ENCODE assay signal across 10 cellular contexts in genomic region chr11:102760355-102761035, GRCh38. TPM values are rescaled to one million over a fixed set of nuclear protein-coding genes. Genes with fewer than 3 reads are reported as not detected.
DNase-seq lines count a peak whose midpoint lies in the region; ATAC-seq, FAIRE-seq and TF ChIP-seq lines count a peak whose summit lies in the region.
"Had no signal": no experiment of that assay in that cellular context is flagged by ENCODE, and none has a peak within 500 bp of the region (broad histone marks: within the 10 kb centered on the region; RNA-seq: fewer than 3 reads in every experiment).

No MANE protein-coding gene starts in this region.

- TF ChIP-seq CTCF in A549 (IDR thresholded peaks at IDR 0.05): no peak
- TF ChIP-seq CTCF in gastroesophageal sphincter (IDR thresholded peaks at IDR 0.05): no peak

- H3K4me3 ChIP-seq in A549: no peak overlapping the region
- no peak overlapping the region for H3K4me3 ChIP-seq in gastroesophageal sphincter
- H3K4me3 ChIP-seq: neural progenitor cell had no signal

- 42% methylated on average over 4 of the region's 4 CpGs for WGBS in A549 (ENCODE audit: missing lambda C conversion rate)
- 35 to 51% methylated on average over 4 of the region's 4 CpGs for WGBS in gastroesophageal sphincter (ENCODE audit: low coverage in 1 of 2), 2 donors

- peak; percentile 18 to 55 for DNase-seq in A549 (ENCODE audit: low read depth in 1 of 2, low spot score in 1 of 2)
- DNase-seq in HCEC 1CT: peak; percentile 98
- DNase-seq in SW480 (ENCODE audit: low spot score): peak; percentile 44
- no peak for DNase-seq in GM12892 (ENCODE audit: insufficient read length)
- no peak for DNase-seq in COLO668 (lab: John Stamatoyannopoulos, UW; ENCODE audit: unreplicated experiment)
- DNase-seq in NCI-H2171 treated with DMSO at 0.1 percent for 48 hours (lab: John Stamatoyannopoulos, UW): no peak
- DNase-seq in globus pallidus (ENCODE audit: low spot score): no peak
- DNase-seq: stimulated activated naive CD4-positive, alpha-beta T cell treated with Interleukin-2 at 50 U/mL for 16 hours had no signal

- POLR2A ChIA-PET in A549 (lab: Yijun Ruan, JAX): interaction anchor here (0.6 kb wide), 1 partner anchor 20 kb away, joined by 3 read pairs; no protein-coding TSS in a partner anchor

- H3K4me2 ChIP-seq in A549: peak overlapping the region; percentile 64
- H3K4me2 ChIP-seq: neural progenitor cell had no signal

- H3K27ac ChIP-seq in A549: peak overlapping the region; percentile 42 to 73; a peak in 5 of 6 replicates
- H3K27ac ChIP-seq in gastroesophageal sphincter: no peak overlapping the region
- H3K27ac ChIP-seq: neural progenitor cell had no signal

- TF ChIP-seq EP300 in A549 (IDR thresholded peaks at IDR 0.05) (peak; percentile 53 to 56; a peak in 2 of 5 replicates), gastroesophageal sphincter (IDR thresholded peaks at IDR 0.05) (no peak)

- H3K4me1 ChIP-seq in A549: peaks cover 52% of the 10 kb centered on the region
- no peaks in the 10 kb centered on the region for H3K4me1 ChIP-seq in gastroesophageal sphincter

- no peaks in the 10 kb centered on the region for H3K27me3 ChIP-seq in gastroesophageal sphincter
- H3K27me3 ChIP-seq: neural progenitor cell had no signal

- no peak for TF ChIP-seq POLR2A in A549 (IDR thresholded peaks at IDR 0.05; ENCODE audit: low read length)
- no peak for TF ChIP-seq POLR2A in gastroesophageal sphincter (IDR thresholded peaks at IDR 0.05)
- no peak for TF ChIP-seq POLR2A in GM12892 (IDR thresholded peaks at IDR 0.05; ENCODE audit: low read depth, low read length)

- peak in 1 of 2 experiments; percentile 77; a peak in 3 of 6 replicates for ATAC-seq in A549
- peak; percentile 82 for ATAC-seq in gastroesophageal sphincter

- H3K36me3 ChIP-seq in gastroesophageal sphincter: no peaks in the 10 kb centered on the region
- H3K36me3 ChIP-seq: neural progenitor cell had no signal

- FAIRE-seq in A549 (lab: Jason Lieb, UNC) (no peak), GM12892 (lab: Jason Lieb, UNC) (no peak)

- TF ChIP-seq RAD21 in A549 (conservative IDR thresholded peaks at IDR 0.05 in 1 of 2, IDR thresholded peaks at IDR 0.05 in 1 of 2): no peak

- H3K9me3 ChIP-seq in A549: no peaks in the 10 kb centered on the region
- H3K9me3 ChIP-seq in gastroesophageal sphincter: no peaks in the 10 kb centered on the region

- CTCF ChIA-PET in A549 (lab: Yijun Ruan, JAX): interaction anchor here (0.6 to 1.1 kb wide), 3 partner anchors 10 to 180 kb away, joined by 3 to 5 read pairs (median 4); partner anchors contain the start of gene MMP1

TF ChIP-seq in A549, 52 proteins besides CTCF, POLR2A, EP300 and RAD21:
- peak; percentile 42 to 67; a peak in 2 of 5 replicates for TF ChIP-seq JUN (IDR thresholded peaks at IDR 0.05)
- peak; percentile 83 for TF ChIP-seq GATA3 (IDR thresholded peaks at IDR 0.05; ENCODE audit: borderline replicate concordance)
- TF ChIP-seq EHF (CRISPR knock-in tag; IDR thresholded peaks at IDR 0.05): no peak
- TF ChIP-seq KDM5A (IDR thresholded peaks at IDR 0.05): no peak
- no peak for TF ChIP-seq HOXB13 (CRISPR knock-in tag; IDR thresholded peaks at IDR 0.05; ENCODE audit: low read depth)
- no peak for TF ChIP-seq EHMT2 (IDR thresholded peaks at IDR 0.05; ENCODE audit: low read depth)
- TF ChIP-seq TFCP2L1 (CRISPR knock-in tag; IDR thresholded peaks at IDR 0.05): no peak
- TF ChIP-seq FOSL2 (IDR thresholded peaks at IDR 0.05): peak; percentile 80
- peak; percentile 71 for TF ChIP-seq FOSL2 (CRISPR knock-in tag; IDR thresholded peaks at IDR 0.05)
- TF ChIP-seq REST (IDR thresholded peaks at IDR 0.05): no peak
- peak; percentile 84 for TF ChIP-seq JUNB (IDR thresholded peaks at IDR 0.05)
- TF ChIP-seq CEBPB (IDR thresholded peaks at IDR 0.05): peak; percentile 93 to 96
- peak; percentile 18 for TF ChIP-seq MAFK (IDR thresholded peaks at IDR 0.05; ENCODE audit: partially characterized antibody)
- TF ChIP-seq POLR2AphosphoS2 (conservative IDR thresholded peaks at IDR 0.05; ENCODE audit: low read length): no peak
- TF ChIP-seq, protein P1, sequence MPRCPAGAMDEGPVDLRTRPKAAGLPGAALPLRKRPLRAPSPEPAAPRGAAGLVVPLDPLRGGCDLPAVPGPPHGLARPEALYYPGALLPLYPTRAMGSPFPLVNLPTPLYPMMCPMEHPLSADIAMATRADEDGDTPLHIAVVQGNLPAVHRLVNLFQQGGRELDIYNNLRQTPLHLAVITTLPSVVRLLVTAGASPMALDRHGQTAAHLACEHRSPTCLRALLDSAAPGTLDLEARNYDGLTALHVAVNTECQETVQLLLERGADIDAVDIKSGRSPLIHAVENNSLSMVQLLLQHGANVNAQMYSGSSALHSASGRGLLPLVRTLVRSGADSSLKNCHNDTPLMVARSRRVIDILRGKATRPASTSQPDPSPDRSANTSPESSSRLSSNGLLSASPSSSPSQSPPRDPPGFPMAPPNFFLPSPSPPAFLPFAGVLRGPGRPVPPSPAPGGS (IDR thresholded peaks at IDR 0.05): peak; percentile 60; the same call in 1 of the 3 replicates
- TF ChIP-seq HES2 (IDR thresholded peaks at IDR 0.05): peak; percentile 94

RNA-seq across cellular contexts. Expression of gene MMP10, which starts 19.9 kb away (rescaled TPM):
- polyA plus RNA-seq in A549 (2011; rRNA removed) (1.5 and 2.0 TPM in 2 replicates), A549 (2017; fragmentation: RNase III; extraction: RNeasy Plus Mini Kit Qiagen cat#74134 plus additional on column Dnase treatment) (0.13 to 0.17 TPM (median 0.13 TPM) in 3 replicates)
- polyA plus RNA-seq in A549 (2012; cell fraction: cytosol; rRNA removed): 0.03 and 0.04 TPM in 2 replicates
- 0.05 TPM in 2 replicates for polyA plus RNA-seq in A549 (2012; cell fraction: nucleus; rRNA removed)
- 0.44 and 0.95 TPM in 2 replicates for polyA minus RNA-seq in A549 (2011; rRNA and poly(A)+ RNA removed)
- 1 to 10 TPM in 1 of 4 donors, not detected in 3; 1.7 TPM for total RNA-seq in gastroesophageal sphincter
- not detected for polyA plus RNA-seq in GM12892 (2012; ENCODE audit: missing spikeins)

RNA-seq across cellular contexts. Expression of gene MMP8, which starts 35.7 kb away (rescaled TPM):
- polyA plus RNA-seq in A549 (2011; rRNA removed) (not detected in 2 replicates), A549 (2017; fragmentation: RNase III; extraction: RNeasy Plus Mini Kit Qiagen cat#74134 plus additional on column Dnase treatment) (not detected in 3 replicates)
- polyA plus RNA-seq in A549 (2012; cell fraction: cytosol; rRNA removed): not detected in 2 replicates
- polyA plus RNA-seq in A549 (2012; cell fraction: nucleus; rRNA removed): not detected in 2 replicates
- not detected in 2 replicates for polyA minus RNA-seq in A549 (2011; rRNA and poly(A)+ RNA removed)
- under 1 TPM in 1 of 4 donors, not detected in 3; 0.23 TPM for total RNA-seq in gastroesophageal sphincter
- polyA plus RNA-seq in GM12892 (2012; ENCODE audit: missing spikeins): not detected

RNA-seq across cellular contexts. Expression of gene MMP1, which starts 37.5 kb away (rescaled TPM):
- polyA plus RNA-seq in A549 (2011; rRNA removed): 0.12 and 0.42 TPM in 2 replicates
- not detected in 2 replicates for polyA plus RNA-seq in A549 (2012; cell fraction: cytosol; rRNA removed)
- polyA plus RNA-seq in A549 (2012; cell fraction: nucleus; rRNA removed): not detected in 2 replicates
- 0.06 TPM in 1 of 3 replicates, not detected in the others for polyA plus RNA-seq in A549 (2017; fragmentation: RNase III; extraction: RNeasy Plus Mini Kit Qiagen cat#74134 plus additional on column Dnase treatment)
- 0.17 TPM in 1 of 2 replicates, not detected in the other for polyA minus RNA-seq in A549 (2011; rRNA and poly(A)+ RNA removed)
- total RNA-seq in gastroesophageal sphincter: not detected
- polyA plus RNA-seq in GM12892 (2012; ENCODE audit: missing spikeins): not detected

RNA-seq across cellular contexts. Expression of gene MMP27, which starts 54.9 kb away (rescaled TPM):
- polyA plus RNA-seq in A549 (2011; rRNA removed) (not detected in 2 replicates), A549 (2017; fragmentation: RNase III; extraction: RNeasy Plus Mini Kit Qiagen cat#74134 plus additional on column Dnase treatment) (not detected in 3 replicates)
- not detected in 2 replicates for polyA plus RNA-seq in A549 (2012; cell fraction: cytosol; rRNA removed)
- not detected in 2 replicates for polyA plus RNA-seq in A549 (2012; cell fraction: nucleus; rRNA removed)
- polyA minus RNA-seq in A549 (2011; rRNA and poly(A)+ RNA removed): not detected in 2 replicates
- total RNA-seq in gastroesophageal sphincter: not detected
- polyA plus RNA-seq in GM12892 (2012; ENCODE audit: missing spikeins): not detected

Comparison
In these comparisons a context has a peak if more than half of its experiments do, and no peak if none do; other contexts are left out.
1. DNase-seq: peak in A549 (2 of 2), HCEC 1CT (single experiment) and SW480 (single experiment); none in GM12892 (single experiment), COLO668 (single experiment), NCI-H2171 treated with DMSO at 0.1 percent for 48 hours (single experiment) and globus pallidus (single experiment).
2. H3K27ac ChIP-seq: peak in A549 (2 of 2); none in gastroesophageal sphincter (0 of 4).